Comparison of ENCODE assay signal across 8 cellular contexts in genomic region chr2:96951125-96951654, GRCh38. TPM values are rescaled to one million over a fixed set of nuclear protein-coding genes. Genes with fewer than 3 reads are reported as not detected.
DNase-seq lines count a peak whose midpoint lies in the region; ATAC-seq and TF ChIP-seq lines count a peak whose summit lies in the region.

No MANE protein-coding gene starts in this region.

- ATAC-seq in HG02798 (IDR thresholded peaks at IDR 0.05; ENCODE audit: poor library complexity, unreplicated experiment) (peak; percentile 59), HG02884 (IDR thresholded peaks at IDR 0.05; ENCODE audit: unreplicated experiment) (no peak)

- in situ Hi-C loops in Caki2 (cut with HindIII; ENCODE audit: low pct_unique_long_range_greater_than_20kb, low sequenced_read_pairs) = no loop called here

- WGBS in lower leg skin, 2 donors = 13 to 24% methylated on average over 9 to 14 of the region's 16 CpGs

- DNase-seq in Caki2 (ENCODE audit: low read depth) (peak; percentile 57), NCI-H510A treated with DMSO at 0.1 percent for 48 hours (lab: John Stamatoyannopoulos, UW) (peak; percentile 90), dermis blood vessel endothelial cell (peak; percentile 78), lower leg skin (ENCODE audit: low spot score in 2 of 2) (peak; percentile 46 to 94)
- peak; percentile 72 to 73 for DNase-seq in activated CD4-positive, alpha-beta T cell treated with anti-CD3 and anti-CD28 coated beads, Interleukin-2, amount 50 U/mL, for 4 hours
- peak; percentile 54 to 61 (median 60) for DNase-seq in stimulated activated CD4-positive, alpha-beta T cell treated with anti-CD3 and anti-CD28 coated beads, TNF-alpha, amount 100 ng/mL, for 48 hours (ENCODE audit: low read depth in 3 of 3)

- peak in 1 of 3 donors; percentile 82 for TF ChIP-seq CTCF in lower leg skin (IDR thresholded peaks at IDR 0.05)

- no peak overlapping the region for H3K4me3 ChIP-seq in lower leg skin (ENCODE audit: low read depth, poor library complexity, severe bottlenecking)

- no peak for TF ChIP-seq POLR2A in lower leg skin (IDR thresholded peaks at IDR 0.05)

- intact Hi-C loops in lower leg skin (cut with DNase I; ENCODE audit: low total_unique reads) = no loop called here

RNA-seq across cellular contexts. Expression of gene FAM178B, which starts 35.2 kb away (rescaled TPM):
- total RNA-seq in Caki2 (2014; rRNA removed; shearing (Covaris generic); ENCODE audit: low replicate concordance) = not detected in 2 replicates
- total RNA-seq in dermis blood vessel endothelial cell = not detected in 2 replicates
- 1 to 10 TPM in 3 of 4 donors, not detected in 1; 1.4 to 2.8 (median 2.8) TPM for total RNA-seq in lower leg skin
